ENCODE assay signal across 20 cellular contexts in the genomic region with DNA sequence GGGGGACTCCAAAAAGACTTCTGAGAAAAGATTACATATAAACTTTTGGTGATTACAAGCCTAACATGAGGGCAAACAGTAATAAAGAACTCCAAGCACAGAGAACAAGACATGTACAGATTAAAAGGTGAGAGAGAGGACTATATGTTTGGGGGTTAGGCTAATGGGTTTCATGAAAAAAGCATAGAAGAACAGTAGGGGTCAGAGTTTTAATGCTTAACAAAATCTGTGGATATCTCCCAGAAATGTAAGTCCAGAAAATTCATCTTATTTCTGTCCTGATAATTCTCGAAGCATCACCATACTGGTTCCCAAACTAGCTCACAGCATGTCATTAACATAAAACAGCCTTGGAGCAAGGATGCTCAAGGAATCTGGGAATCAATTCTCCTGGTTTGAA.
DNase-seq lines count a peak whose midpoint lies in the region; ATAC-seq and TF ChIP-seq lines count a peak whose summit lies in the region.
"Had no signal": no experiment of that assay in that cellular context is flagged by ENCODE, and none has a peak within 500 bp of the region (broad histone marks: within the 10 kb centered on the region; RNA-seq: fewer than 3 reads in every experiment).

No MANE protein-coding gene starts in this region.

- RAD21 ChIA-PET in HCT116 (lab: Charles Lee; ENCODE audit: low non-redundant PET in 1 of 2, low total read pairs in 2 of 2, uncharacterized antibody in 2 of 2, unreplicated experiment in 2 of 2) = no interaction called here

- TF ChIP-seq POLR2A in HCT116 (IDR thresholded peaks at IDR 0.05; ENCODE audit: borderline replicate concordance, extremely low read depth, insufficient read depth, insufficient read length) = no peak

- POLR2A ChIA-PET in HCT116 (lab: Charles Lee) = no interaction called here

- no peaks in the 10 kb centered on the region for H4K20me1 ChIP-seq in HCT116 (ENCODE audit: insufficient read depth)

- no peak overlapping the region for H3K4me2 ChIP-seq in HCT116 (ENCODE audit: low read length)

- no peaks in the 10 kb centered on the region for H3K27me3 ChIP-seq in HCT116 (ENCODE audit: insufficient read depth, low read length)
- no peaks in the 10 kb centered on the region for H3K27me3 ChIP-seq in foreskin keratinocyte
- H3K27me3 ChIP-seq: pancreas had no signal

- TF ChIP-seq RAD21 in HCT116 (IDR thresholded peaks at IDR 0.05; ENCODE audit: low read depth) = peak; percentile 49

- CTCF ChIA-PET in HCT116 (lab: Charles Lee) = interaction anchor here (1.0 kb wide), 1 partner anchor 139 kb away, joined by 3 read pairs; no protein-coding TSS in a partner anchor

- BruUV-seq in HCT116 (replicated peaks; lab: Mats Ljungman, UMichigan) = no TSS peak

- H3K4me3 ChIP-seq in HCT116 (replicated peaks in 1 of 2; ENCODE audit: low read depth in 1 of 2, low read length in 2 of 2) = no peak overlapping the region
- H3K4me3 ChIP-seq: pancreas had no signal

- H3K79me2 ChIP-seq in HCT116 (ENCODE audit: insufficient read depth, low read length) = no peaks in the 10 kb centered on the region

- H3K9me2 ChIP-seq in HCT116 (ENCODE audit: insufficient read depth) = no peaks in the 10 kb centered on the region

- intact Hi-C loops in HCT116 (cut with micrococcal nuclease) = no loop called here

- H3K4me1 ChIP-seq in HCT116 (ENCODE audit: control insufficient read depth in 1 of 2, insufficient read depth in 2 of 2, low read length in 2 of 2) (no peaks in the 10 kb centered on the region), foreskin keratinocyte (no peaks in the 10 kb centered on the region)
- H3K4me1 ChIP-seq: pancreas had no signal

- DNase-seq in AG08395 (ENCODE audit: low spot score) = peak; percentile 14
- no peak for DNase-seq in HCT116 (ENCODE audit: low read depth, low spot score)
- peak; percentile 19 for DNase-seq in amniotic epithelial cell (ENCODE audit: low read depth)
- no peak for DNase-seq in foreskin keratinocyte
- DNase-seq in effector CD4-positive, alpha-beta T cell = no peak
- DNase-seq in NCI-H2029 (lab: John Stamatoyannopoulos, UW) = no peak
- DNase-seq: activated CD4-positive, alpha-beta T cell treated with anti-CD3 and anti-CD28 coated beads for 4 hours; activated gamma-delta T cell; amygdala; CD8-positive, alpha-beta T cell; cerebellar nuclear complex; DND-41; H7; NCI-H1436; NCI-H774; pancreas; stimulated activated CD4-positive, alpha-beta T cell treated with anti-CD3 and anti-CD28 coated beads, Interleukin-1b, Interleukin-23, amount 100 ng/mL, for 48 hours; trophoblast cell had no signal

- no peak overlapping the region for H2AFZ ChIP-seq in HCT116 (ENCODE audit: low read depth, low read length, poor library complexity, severe bottlenecking)

- no peaks in the 10 kb centered on the region for H3K36me3 ChIP-seq in HCT116 (ENCODE audit: control insufficient read depth in 1 of 2, insufficient read depth in 2 of 2, low read length in 2 of 2)
- H3K36me3 ChIP-seq: pancreas had no signal

- peak in 1 of 3 experiments; percentile 24; a peak in 1 of 6 replicates for TF ChIP-seq CTCF in HCT116 (IDR thresholded peaks at IDR 0.05 in 2 of 3, conservative IDR thresholded peaks at IDR 0.05 in 1 of 3; ENCODE audit: borderline replicate concordance in 1 of 3, insufficient read depth in 1 of 3, low read depth in 2 of 3, low read length in 2 of 3)
- TF ChIP-seq CTCF in foreskin keratinocyte (conservative IDR thresholded peaks at IDR 0.05) = peak; percentile 32

- peaks cover 6% of the 10 kb centered on the region in 2 experiments; a peak in 1 of 4 replicates for H3K9me3 ChIP-seq in HCT116 (ENCODE audit: control insufficient read depth in 1 of 2, insufficient read depth in 1 of 2, low read depth in 1 of 2, low read length in 2 of 2)
- H3K9me3 ChIP-seq: pancreas had no signal

- H3K9ac ChIP-seq in HCT116 (ENCODE audit: low read length) = no peak overlapping the region

- no peak overlapping the region for H3K27ac ChIP-seq in HCT116 (ENCODE audit: low read depth, low read length)
- no peak overlapping the region for H3K27ac ChIP-seq in foreskin keratinocyte
- H3K27ac ChIP-seq: pancreas had no signal

- ATAC-seq in HCT116 (no peak), foreskin keratinocyte (no peak), GM19035 (IDR thresholded peaks at IDR 0.05; ENCODE audit: unreplicated experiment) (no peak), HG03378 (IDR thresholded peaks at IDR 0.05; ENCODE audit: unreplicated experiment) (no peak)
- ATAC-seq: CD8-positive, alpha-beta T cell; pancreas had no signal

TF ChIP-seq in HCT116, 20 proteins besides CTCF, POLR2A, EP300 and RAD21:
- TF ChIP-seq JUND (IDR thresholded peaks at IDR 0.05) = no peak
- TF ChIP-seq SRF (IDR thresholded peaks at IDR 0.05; ENCODE audit: low read depth) = no peak
- TF ChIP-seq FOSL1 (IDR thresholded peaks at IDR 0.05; ENCODE audit: low read depth) = no peak
- TF ChIP-seq TCF7L2 (IDR thresholded peaks at IDR 0.05; ENCODE audit: borderline replicate concordance, extremely low read depth, insufficient read depth, insufficient read length) = no peak
- TF ChIP-seq EZH2 (IDR thresholded peaks at IDR 0.05) = no peak
- no peak for TF ChIP-seq ZNF274 (IDR thresholded peaks at IDR 0.05; ENCODE audit: low read depth, low read length)
- TF ChIP-seq, protein P1, sequence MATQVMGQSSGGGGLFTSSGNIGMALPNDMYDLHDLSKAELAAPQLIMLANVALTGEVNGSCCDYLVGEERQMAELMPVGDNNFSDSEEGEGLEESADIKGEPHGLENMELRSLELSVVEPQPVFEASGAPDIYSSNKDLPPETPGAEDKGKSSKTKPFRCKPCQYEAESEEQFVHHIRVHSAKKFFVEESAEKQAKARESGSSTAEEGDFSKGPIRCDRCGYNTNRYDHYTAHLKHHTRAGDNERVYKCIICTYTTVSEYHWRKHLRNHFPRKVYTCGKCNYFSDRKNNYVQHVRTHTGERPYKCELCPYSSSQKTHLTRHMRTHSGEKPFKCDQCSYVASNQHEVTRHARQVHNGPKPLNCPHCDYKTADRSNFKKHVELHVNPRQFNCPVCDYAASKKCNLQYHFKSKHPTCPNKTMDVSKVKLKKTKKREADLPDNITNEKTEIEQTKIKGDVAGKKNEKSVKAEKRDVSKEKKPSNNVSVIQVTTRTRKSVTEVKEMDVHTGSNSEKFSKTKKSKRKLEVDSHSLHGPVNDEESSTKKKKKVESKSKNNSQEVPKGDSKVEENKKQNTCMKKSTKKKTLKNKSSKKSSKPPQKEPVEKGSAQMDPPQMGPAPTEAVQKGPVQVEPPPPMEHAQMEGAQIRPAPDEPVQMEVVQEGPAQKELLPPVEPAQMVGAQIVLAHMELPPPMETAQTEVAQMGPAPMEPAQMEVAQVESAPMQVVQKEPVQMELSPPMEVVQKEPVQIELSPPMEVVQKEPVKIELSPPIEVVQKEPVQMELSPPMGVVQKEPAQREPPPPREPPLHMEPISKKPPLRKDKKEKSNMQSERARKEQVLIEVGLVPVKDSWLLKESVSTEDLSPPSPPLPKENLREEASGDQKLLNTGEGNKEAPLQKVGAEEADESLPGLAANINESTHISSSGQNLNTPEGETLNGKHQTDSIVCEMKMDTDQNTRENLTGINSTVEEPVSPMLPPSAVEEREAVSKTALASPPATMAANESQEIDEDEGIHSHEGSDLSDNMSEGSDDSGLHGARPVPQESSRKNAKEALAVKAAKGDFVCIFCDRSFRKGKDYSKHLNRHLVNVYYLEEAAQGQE (IDR thresholded peaks at IDR 0.05; ENCODE audit: low read depth) = no peak
- TF ChIP-seq CEBPB (IDR thresholded peaks at IDR 0.05; ENCODE audit: low read depth) = no peak
- no peak for TF ChIP-seq SP1 (IDR thresholded peaks at IDR 0.05; ENCODE audit: low read depth)
- no peak for TF ChIP-seq EZH2phosphoT487 (IDR thresholded peaks at IDR 0.05; ENCODE audit: borderline replicate concordance)
- TF ChIP-seq SIN3A (IDR thresholded peaks at IDR 0.05; ENCODE audit: low read depth) = no peak
- no peak for TF ChIP-seq POLR2AphosphoS5 (IDR thresholded peaks at IDR 0.05; ENCODE audit: low read depth, low read length)
- no peak for TF ChIP-seq EGR1 (IDR thresholded peaks at IDR 0.05; ENCODE audit: low read depth)
- no peak for TF ChIP-seq ZFX (IDR thresholded peaks at IDR 0.05)
- TF ChIP-seq CBX3 (IDR thresholded peaks at IDR 0.05; ENCODE audit: low read depth) = no peak

Comparison
In these comparisons a context has a peak if more than half of its experiments do, and no peak if none do; other contexts are left out.
1. DNase-seq: peak in AG08395 (single experiment) and amniotic epithelial cell (single experiment); none in HCT116 (single experiment), foreskin keratinocyte (0 of 2), effector CD4-positive, alpha-beta T cell (single experiment) and NCI-H2029 (single experiment).